ENCODE assay signal across 24 cellular contexts in the genomic region with DNA sequence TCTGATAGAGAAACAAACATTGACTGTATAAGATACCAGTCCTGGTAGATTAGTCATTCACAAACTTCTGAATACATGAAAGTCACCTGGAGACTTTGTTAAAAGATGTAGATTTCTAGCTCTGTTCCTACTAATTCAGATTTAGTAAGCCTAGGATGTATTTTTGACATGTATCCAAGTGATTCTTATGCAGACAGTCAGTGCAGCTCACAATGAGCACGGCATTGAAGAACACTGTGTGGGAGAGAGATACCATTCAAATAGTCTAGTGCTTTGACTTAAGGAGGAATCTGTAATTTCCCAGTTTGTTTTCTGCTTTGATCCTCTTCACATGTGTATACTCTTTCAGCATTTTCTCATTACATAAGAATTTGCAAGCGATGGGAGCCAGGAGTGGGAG.
DNase-seq lines count a peak whose midpoint lies in the region; ATAC-seq, FAIRE-seq and TF ChIP-seq lines count a peak whose summit lies in the region.
"Had no signal": no experiment of that assay in that cellular context is flagged by ENCODE, and none has a peak within 500 bp of the region (broad histone marks: within the 10 kb centered on the region; RNA-seq: fewer than 3 reads in every experiment).

No MANE protein-coding gene starts in this region.

- ATAC-seq in omental fat pad (ENCODE audit: low FRiP score): peak; percentile 42
- ATAC-seq: A549 had no signal

- FAIRE-seq in GM19239 (lab: Jason Lieb, UNC): no peak
- FAIRE-seq: A549, GM12891, GM18507, H1 had no signal

- TF ChIP-seq CTCF in omental fat pad (IDR thresholded peaks at IDR 0.05): no peak

- DNase-seq in Ammon's horn (ENCODE audit: low spot score): peak; percentile 39
- DNase-seq in amniotic epithelial cell (ENCODE audit: low read depth): peak; percentile 41
- no peak for DNase-seq in omental fat pad (ENCODE audit: low spot score)
- peak; percentile 32 for DNase-seq in superior temporal gyrus (ENCODE audit: extremely low spot score)
- DNase-seq in GM19239 (ENCODE audit: insufficient read length, low spot score): no peak
- DNase-seq in NCI-H1694 (lab: John Stamatoyannopoulos, UW): no peak
- DNase-seq in HuH-7.5 (ENCODE audit: low spot score): no peak
- DNase-seq: 8988T; ACHN; AML-193; C1 segment of cervical spinal cord; Calu3; CD4-positive, alpha-beta memory T cell; COR-L47; DMS53; DMS79 treated with DMSO at 0.1 percent for 48 hours; GF-D8; GM23248; H7; HCEC 1CT had no signal

Comparison
In these comparisons a context has a peak if more than half of its experiments do, and no peak if none do; other contexts are left out.
1. DNase-seq: peak in Ammon's horn (single experiment), amniotic epithelial cell (single experiment) and superior temporal gyrus (single experiment); none in omental fat pad (single experiment), GM19239 (single experiment), NCI-H1694 (single experiment) and HuH-7.5 (single experiment).